17 cellular contexts compared by ENCODE assay signal in the genomic region with DNA sequence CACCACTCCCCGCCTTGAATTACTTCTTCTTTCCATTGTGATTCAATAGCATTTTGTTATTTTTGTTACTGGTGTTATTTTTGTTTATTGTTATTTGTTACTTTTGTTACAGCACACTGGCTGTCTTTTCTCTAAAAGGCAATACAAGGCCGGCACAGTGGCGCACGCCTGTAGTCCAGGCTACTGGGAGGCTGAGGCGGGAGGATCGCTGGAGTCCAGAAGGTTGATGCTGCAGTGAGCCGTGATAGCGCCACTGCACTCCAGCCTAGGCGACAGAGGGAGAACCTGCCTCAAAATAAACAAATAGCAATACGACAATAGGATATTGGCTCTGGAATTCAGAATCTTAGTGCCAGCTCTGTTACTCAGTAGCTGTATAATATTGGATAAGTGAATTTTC. TPM values are rescaled to one million over a fixed set of nuclear protein-coding genes. Genes with fewer than 3 reads are reported as not detected.
DNase-seq lines count a peak whose midpoint lies in the region; ATAC-seq and TF ChIP-seq lines count a peak whose summit lies in the region.
"Had no signal": no experiment of that assay in that cellular context is flagged by ENCODE, and none has a peak within 500 bp of the region (broad histone marks: within the 10 kb centered on the region; RNA-seq: fewer than 3 reads in every experiment).

No MANE protein-coding gene starts in this region.

- H3K36me3 Mint-ChIP-seq in activated CD4-positive, alpha-beta memory T cell treated with anti-CD3 and anti-CD28 coated beads for 36 hours, result peaks cover 15% of the 10 kb centered on the region
- H3K36me3 Mint-ChIP-seq in activated CD4-positive, alpha-beta memory T cell treated with anti-CD3 and anti-CD28 coated beads, Interleukin-2, amount 10 ng/mL, durations not matched to agents 7 days and 5 days (ENCODE audit: low read depth), result peaks cover 18% of the 10 kb centered on the region
- H3K36me3 Mint-ChIP-seq in brain, result peaks cover 13% of the 10 kb centered on the region

- POLR2A ChIA-PET in activated CD4-positive, alpha-beta memory T cell treated with anti-CD3 and anti-CD28 coated beads for 36 hours (lab: Charles Lee), result interaction anchor here (1.0 to 1.7 kb wide), 5 partner anchors 14 to 166 kb away, joined by 3 to 7 read pairs (median 5); a partner anchor contains a TSS
- POLR2A ChIA-PET in activated CD4-positive, alpha-beta memory T cell treated with anti-CD3 and anti-CD28 coated beads, Interleukin-2, amount 10 ng/mL, durations not matched to agents 7 days and 5 days (lab: Charles Lee), result interaction anchor here (0.9 to 3.2 kb wide), 10 partner anchors 8 to 249 kb away, joined by 3 to 100 read pairs (median 7); a partner anchor contains a TSS

- TF ChIP-seq CTCF in brain (conservative IDR thresholded peaks at IDR 0.05), result no peak
- TF ChIP-seq CTCF in osteoblast (IDR thresholded peaks at IDR 0.05; ENCODE audit: extremely low read depth, low read depth, low read length), result no peak

- H3K4me1 ChIP-seq in HUES6 (ENCODE audit: control insufficient read depth, insufficient read depth, low read length), result peaks cover 11% of the 10 kb centered on the region
- H3K4me1 ChIP-seq in osteoblast (ENCODE audit: insufficient read depth, low read length), result peaks cover 7% of the 10 kb centered on the region
- H3K4me1 ChIP-seq: parathyroid adenoma, SJSA1 had no signal

- CTCF ChIA-PET in activated CD4-positive, alpha-beta memory T cell treated with anti-CD3 and anti-CD28 coated beads for 36 hours (lab: Charles Lee), result interaction anchor here (1.7 to 1.9 kb wide), 2 partner anchors 18 to 20 kb away, joined by 6 to 11 read pairs; no protein-coding TSS in a partner anchor
- CTCF ChIA-PET in activated CD4-positive, alpha-beta memory T cell treated with anti-CD3 and anti-CD28 coated beads, Interleukin-2, amount 10 ng/mL, durations not matched to agents 7 days and 5 days (lab: Charles Lee), result interaction anchor here (0.8 to 2.2 kb wide), 7 partner anchors 9 to 64 kb away, joined by 3 to 10 read pairs (median 5); no protein-coding TSS in a partner anchor

- DNase-seq in activated CD4-positive, alpha-beta memory T cell treated with anti-CD3 and anti-CD28 coated beads for 36 hours, result no peak
- DNase-seq in activated CD4-positive, alpha-beta memory T cell treated with anti-CD3 and anti-CD28 coated beads, Interleukin-2, amount 10 ng/mL, durations not matched to agents 7 days and 5 days, result no peak
- DNase-seq in osteoblast (ENCODE audit: insufficient read length, low spot score, missing footprints), result no peak
- DNase-seq in superior temporal gyrus (ENCODE audit: extremely low spot score), result no peak
- DNase-seq in stimulated activated CD4-positive, alpha-beta T cell treated with anti-CD3 and anti-CD28 coated beads, Interleukin-4, amount 100 ng/mL, for 24 hours, result no peak
- DNase-seq: activated CD4-positive, CD25-positive, alpha-beta regulatory T cell treated with anti-CD3 and anti-CD28 coated beads, Interleukin-2, amount 50 U/mL, for 72 hours; activated effector memory CD4-positive, alpha-beta T cell treated with Interleukin-2 at 50 U/mL for 16 hours; glutamatergic neuron; NCI-H1092 treated with DMSO at 0.1 percent for 48 hours had no signal

- H3K27ac ChIP-seq in HUES6 (ENCODE audit: low read depth, low read length), result no peak overlapping the region
- H3K27ac ChIP-seq in osteoblast (ENCODE audit: low read depth, low read length), result no peak overlapping the region
- H3K27ac ChIP-seq: SJSA1 had no signal

- peak overlapping the region; percentile 23 for H3K27ac Mint-ChIP-seq in activated CD4-positive, alpha-beta memory T cell treated with anti-CD3 and anti-CD28 coated beads for 36 hours
- no peak overlapping the region for H3K27ac Mint-ChIP-seq in activated CD4-positive, alpha-beta memory T cell treated with anti-CD3 and anti-CD28 coated beads, Interleukin-2, amount 10 ng/mL, durations not matched to agents 7 days and 5 days
- peak overlapping the region in 1 of 5 experiments; percentile 38 for H3K27ac Mint-ChIP-seq in brain

- peaks cover 7% of the 10 kb centered on the region for H3K79me2 ChIP-seq in osteoblast (ENCODE audit: insufficient read depth, low read length)
- H3K79me2 ChIP-seq: parathyroid adenoma had no signal

- H3K36me3 ChIP-seq in HUES6 (ENCODE audit: control insufficient read depth, insufficient read depth, low read length), result peaks cover 25% of the 10 kb centered on the region
- peaks cover 9% of the 10 kb centered on the region for H3K36me3 ChIP-seq in osteoblast (ENCODE audit: insufficient read depth, low read length)
- H3K36me3 ChIP-seq: SJSA1 had no signal

- H3K4me2 ChIP-seq in osteoblast (ENCODE audit: insufficient read depth, low read length), result no peak overlapping the region

- no peaks in the 10 kb centered on the region for H3K9me3 Mint-ChIP-seq in activated CD4-positive, alpha-beta memory T cell treated with anti-CD3 and anti-CD28 coated beads for 36 hours
- H3K9me3 Mint-ChIP-seq in activated CD4-positive, alpha-beta memory T cell treated with anti-CD3 and anti-CD28 coated beads, Interleukin-2, amount 10 ng/mL, durations not matched to agents 7 days and 5 days, result no peaks in the 10 kb centered on the region
- H3K9me3 Mint-ChIP-seq in brain, result no peaks in the 10 kb centered on the region

- ATAC-seq in GM19395 (IDR thresholded peaks at IDR 0.05; ENCODE audit: unreplicated experiment), result no peak

- H2AFZ ChIP-seq in osteoblast (ENCODE audit: low read length), result peak overlapping the region; percentile 10

- intact Hi-C loops in activated CD4-positive, alpha-beta memory T cell treated with anti-CD3 and anti-CD28 coated beads for 36 hours (cut with micrococcal nuclease), result no loop called here

- no peaks in the 10 kb centered on the region for H3K27me3 Mint-ChIP-seq in activated CD4-positive, alpha-beta memory T cell treated with anti-CD3 and anti-CD28 coated beads for 36 hours
- H3K27me3 Mint-ChIP-seq in activated CD4-positive, alpha-beta memory T cell treated with anti-CD3 and anti-CD28 coated beads, Interleukin-2, amount 10 ng/mL, durations not matched to agents 7 days and 5 days, result no peaks in the 10 kb centered on the region
- no peaks in the 10 kb centered on the region for H3K27me3 Mint-ChIP-seq in brain

- H3K27me3 ChIP-seq in HUES6 (ENCODE audit: control insufficient read depth, insufficient read depth, low read length), result peaks cover 69% of the 10 kb centered on the region
- H3K27me3 ChIP-seq in osteoblast (ENCODE audit: insufficient read depth, low read length), result peaks cover 4% of the 10 kb centered on the region
- H3K27me3 ChIP-seq: SJSA1 had no signal

- peaks cover 3% of the 10 kb centered on the region; the same call in 1 of the 2 replicates for H3K9me3 ChIP-seq in HUES6 (ENCODE audit: control insufficient read depth, insufficient read depth, low read depth, low read length)
- no peaks in the 10 kb centered on the region for H3K9me3 ChIP-seq in osteoblast (ENCODE audit: low read depth, low read length)
- H3K9me3 ChIP-seq: SJSA1 had no signal

- H3K4me3 ChIP-seq in HUES6 (ENCODE audit: low read depth, low read length) (peak overlapping the region; percentile 65), osteoblast (ENCODE audit: insufficient read depth, low read length) (no peak overlapping the region)
- H3K4me3 ChIP-seq: SJSA1 had no signal

- H3K4me3 Mint-ChIP-seq in activated CD4-positive, alpha-beta memory T cell treated with anti-CD3 and anti-CD28 coated beads for 36 hours, result no peak overlapping the region
- no peak overlapping the region for H3K4me3 Mint-ChIP-seq in activated CD4-positive, alpha-beta memory T cell treated with anti-CD3 and anti-CD28 coated beads, Interleukin-2, amount 10 ng/mL, durations not matched to agents 7 days and 5 days
- peak overlapping the region in 4 of 5 experiments; percentile 27 to 85 (median 74) for H3K4me3 Mint-ChIP-seq in brain

- peaks cover 8% of the 10 kb centered on the region for H4K20me1 ChIP-seq in osteoblast (ENCODE audit: insufficient read depth, low read length)

- H3K9ac ChIP-seq in HUES6 (ENCODE audit: low read length), result no peak overlapping the region

- peaks cover 42% of the 10 kb centered on the region for H3K4me1 Mint-ChIP-seq in activated CD4-positive, alpha-beta memory T cell treated with anti-CD3 and anti-CD28 coated beads for 36 hours (ENCODE audit: low read depth)
- peaks cover 33% of the 10 kb centered on the region for H3K4me1 Mint-ChIP-seq in activated CD4-positive, alpha-beta memory T cell treated with anti-CD3 and anti-CD28 coated beads, Interleukin-2, amount 10 ng/mL, durations not matched to agents 7 days and 5 days
- peaks cover 6% of the 10 kb centered on the region for H3K4me1 Mint-ChIP-seq in brain

RNA-seq across cellular contexts. Expression of a gene that starts 1.0 kb away (rescaled TPM):
- total RNA-seq in activated CD4-positive, alpha-beta memory T cell treated with anti-CD3 and anti-CD28 coated beads for 36 hours, result 10 to 100 TPM; 46.9 to 50.1 TPM
- total RNA-seq in activated CD4-positive, alpha-beta memory T cell treated with anti-CD3 and anti-CD28 coated beads, Interleukin-2, amount 10 ng/mL, durations not matched to agents 7 days and 5 days, result 10 to 100 TPM; 56.5 to 61.3 TPM
- polyA plus RNA-seq in brain (ENCODE audit: insufficient read depth, low read depth, low replicate concordance), result 38.0 TPM
- 20.9 and 24.2 TPM in 2 replicates for total RNA-seq in osteoblast
- total RNA-seq: SJSA1 had no signal

RNA-seq across cellular contexts. Expression of a gene that starts 6.0 kb away (rescaled TPM):
- total RNA-seq in activated CD4-positive, alpha-beta memory T cell treated with anti-CD3 and anti-CD28 coated beads for 36 hours, result 100 to 1,000 TPM; 289 to 290 TPM
- total RNA-seq in activated CD4-positive, alpha-beta memory T cell treated with anti-CD3 and anti-CD28 coated beads, Interleukin-2, amount 10 ng/mL, durations not matched to agents 7 days and 5 days, result 100 to 1,000 TPM; 633 to 637 TPM
- polyA plus RNA-seq in brain (ENCODE audit: insufficient read depth, low read depth, low replicate concordance), result 1.6 TPM
- not detected in 2 replicates for total RNA-seq in osteoblast
- total RNA-seq: bronchial epithelial cell, NCI-H460, SJSA1 had no signal

RNA-seq across cellular contexts. Expression of a gene that starts 10.8 kb away (rescaled TPM):
- 10 to 100 TPM; 12.0 to 12.6 TPM for total RNA-seq in activated CD4-positive, alpha-beta memory T cell treated with anti-CD3 and anti-CD28 coated beads for 36 hours
- total RNA-seq in activated CD4-positive, alpha-beta memory T cell treated with anti-CD3 and anti-CD28 coated beads, Interleukin-2, amount 10 ng/mL, durations not matched to agents 7 days and 5 days, result 10 to 100 TPM; 26.4 to 29.9 TPM
- not detected for polyA plus RNA-seq in brain (ENCODE audit: insufficient read depth, low read depth, low replicate concordance)
- not detected in 2 replicates for total RNA-seq in osteoblast
- total RNA-seq: bronchial epithelial cell, liver, NCI-H460, SJSA1 had no signal
- polyA plus RNA-seq: liver had no signal

RNA-seq across cellular contexts. Expression of a gene that starts 21.7 kb away (rescaled TPM):
- 10 to 100 TPM in 1 of 2 experiments, 1 to 10 TPM in 1; 8.7 to 10.7 TPM for total RNA-seq in activated CD4-positive, alpha-beta memory T cell treated with anti-CD3 and anti-CD28 coated beads for 36 hours
- total RNA-seq in activated CD4-positive, alpha-beta memory T cell treated with anti-CD3 and anti-CD28 coated beads, Interleukin-2, amount 10 ng/mL, durations not matched to agents 7 days and 5 days, result 10 to 100 TPM; 18.4 to 20.4 TPM
- 41.8 TPM for polyA plus RNA-seq in brain (ENCODE audit: insufficient read depth, low read depth, low replicate concordance)
- 6.8 and 7.6 TPM in 2 replicates for total RNA-seq in osteoblast
- total RNA-seq: SJSA1 had no signal

RNA-seq across cellular contexts. Expression of a gene that starts 27.3 kb away (rescaled TPM):
- total RNA-seq in activated CD4-positive, alpha-beta memory T cell treated with anti-CD3 and anti-CD28 coated beads for 36 hours, result under 1 TPM; 0.58 to 0.86 TPM
- total RNA-seq in activated CD4-positive, alpha-beta memory T cell treated with anti-CD3 and anti-CD28 coated beads, Interleukin-2, amount 10 ng/mL, durations not matched to agents 7 days and 5 days, result 1 to 10 TPM in 1 of 2 experiments, under 1 TPM in 1; 0.90 to 1.2 TPM
- 27.3 TPM for polyA plus RNA-seq in brain (ENCODE audit: insufficient read depth, low read depth, low replicate concordance)
- total RNA-seq in osteoblast, result 0.29 and 0.36 TPM in 2 replicates
- total RNA-seq: SJSA1 had no signal

Comparison
In these comparisons a context has a peak if more than half of its experiments do, and no peak if none do; other contexts are left out.
1. H3K4me3 Mint-ChIP-seq: peak in brain (4 of 5); none in activated CD4-positive, alpha-beta memory T cell treated with anti-CD3 and anti-CD28 coated beads for 36 hours (single experiment) and activated CD4-positive, alpha-beta memory T cell treated with anti-CD3 and anti-CD28 coated beads, Interleukin-2, amount 10 ng/mL, durations not matched to agents 7 days and 5 days (single experiment).
2. RNA of a gene that starts 6.0 kb away (total RNA-seq): 633 to 637 TPM in activated CD4-positive, alpha-beta memory T cell treated with anti-CD3 and anti-CD28 coated beads, Interleukin-2, amount 10 ng/mL, durations not matched to agents 7 days and 5 days and 289 to 290 TPM in activated CD4-positive, alpha-beta memory T cell treated with anti-CD3 and anti-CD28 coated beads for 36 hours; not detected in osteoblast; every median in the first group is over 100 times any median in the second.
3. RNA of a gene that starts 10.8 kb away (total RNA-seq): 26.4 to 29.9 TPM in activated CD4-positive, alpha-beta memory T cell treated with anti-CD3 and anti-CD28 coated beads, Interleukin-2, amount 10 ng/mL, durations not matched to agents 7 days and 5 days and 12.0 to 12.6 TPM in activated CD4-positive, alpha-beta memory T cell treated with anti-CD3 and anti-CD28 coated beads for 36 hours; not detected in osteoblast; every median in the first group is over 10 times any median in the second.